In genomic region chr14:74977164-74977900, GRCh38 we compare ENCODE assay signal across 1 cellular context.
TF ChIP-seq lines count a peak whose summit lies in the region.

No MANE protein-coding gene starts in this region.

TF ChIP-seq in H1, 55 proteins besides CTCF, POLR2A, EP300 and RAD21 (continued from another document):
- TF ChIP-seq TBP (IDR thresholded peaks at IDR 0.05; ENCODE audit: low read depth, low read length) (no peak), PHF8 (conservative IDR thresholded peaks at IDR 0.05; ENCODE audit: low read depth, low read length) (no peak), ATF2 (IDR thresholded peaks at IDR 0.05; ENCODE audit: low read length) (no peak), HDAC6 (IDR thresholded peaks at IDR 0.05; ENCODE audit: low read depth, low read length) (no peak), USF2 (IDR thresholded peaks at IDR 0.05; ENCODE audit: low read length) (no peak), RNF2 (IDR thresholded peaks at IDR 0.05; ENCODE audit: borderline replicate concordance, low read depth, low read length, missing control alignments, poor library complexity, severe bottlenecking) (no peak), EGR1 (IDR thresholded peaks at IDR 0.05; ENCODE audit: borderline replicate concordance, low read depth, low read length) (no peak), E2F6 (IDR thresholded peaks at IDR 0.05) (no peak), CBX5 (IDR thresholded peaks at IDR 0.05; ENCODE audit: low read depth, low read length) (no peak), JUN (IDR thresholded peaks at IDR 0.05; ENCODE audit: low read depth, low read length) (no peak), SAP30 (IDR thresholded peaks at IDR 0.05; ENCODE audit: insufficient read depth, insufficient replicate concordance, low read length) (no peak)
